ENCODE assay signal across 22 cellular contexts in genomic region chr17:20968913-20969616, GRCh38.
"Had no signal": no experiment of that assay in that cellular context is flagged by ENCODE, and none has a peak within 500 bp of the region (broad histone marks: within the 10 kb centered on the region; RNA-seq: fewer than 3 reads in every experiment).

No MANE protein-coding gene starts in this region.

- DNase-seq: activated CD4-positive, alpha-beta T cell treated with anti-CD3 and anti-CD28 coated beads, Interleukin-2, amount 10 ng/mL, durations not matched to agents 24 days and 14 days; activated CD8-positive, alpha-beta memory T cell treated with anti-CD3 and anti-CD28 coated beads, Interleukin-2, amount 50 U/mL, for 48 hours; activated CD8-positive, alpha-beta T cell treated with anti-CD3 and anti-CD28 coated beads, Interleukin-2, amount 10 ng/mL, durations not matched to agents 7 days and 5 days; activated gamma-delta T cell; activated naive CD8-positive, alpha-beta T cell treated with anti-CD3 and anti-CD28 coated beads for 36 hours; activated T-cell treated with anti-CD3 and anti-CD28 coated beads, Interleukin-2, amount 50 U/mL, for 72 hours; amygdala; body of pancreas; cortex of kidney; effector memory CD4-positive, alpha-beta T cell; foreskin keratinocyte; heart right ventricle; islet precursor cell; nucleus accumbens; stimulated activated CD4-positive, alpha-beta T cell treated with anti-CD3 and anti-CD28 coated beads, Interleukin-2, amount 100 ng/mL, for 48 hours; stimulated activated naive CD4-positive, alpha-beta T cell; SW 1271; trophoblast cell had no signal

- H3K27ac Mint-ChIP-seq: activated CD4-positive, alpha-beta T cell treated with anti-CD3 and anti-CD28 coated beads, Interleukin-2, amount 10 ng/mL, durations not matched to agents 24 days and 14 days; activated CD8-positive, alpha-beta T cell treated with anti-CD3 and anti-CD28 coated beads, Interleukin-2, amount 10 ng/mL, durations not matched to agents 7 days and 5 days; activated naive CD8-positive, alpha-beta T cell treated with anti-CD3 and anti-CD28 coated beads for 36 hours; activated T-cell treated with anti-CD3 and anti-CD28 coated beads, Interleukin-2, amount 50 U/mL, for 72 hours; natural killer cell treated with Interleukin-12 subunit alpha and Interleukin-12 subunit beta and Interleukin-15 and Interleukin-18, amount 100 ng/mL, for 72 hours; WTC11 had no signal

- H3K36me3 Mint-ChIP-seq: activated naive CD8-positive, alpha-beta T cell treated with anti-CD3 and anti-CD28 coated beads for 36 hours; natural killer cell treated with Interleukin-12 subunit alpha and Interleukin-12 subunit beta and Interleukin-15 and Interleukin-18, amount 100 ng/mL, for 72 hours; WTC11 had no signal

- H3K4me3 ChIP-seq: body of pancreas, heart right ventricle had no signal

- H3K4me1 ChIP-seq: foreskin keratinocyte, heart right ventricle had no signal

- H3K4me3 Mint-ChIP-seq: activated CD4-positive, alpha-beta T cell treated with anti-CD3 and anti-CD28 coated beads, Interleukin-2, amount 10 ng/mL, durations not matched to agents 24 days and 14 days; activated CD8-positive, alpha-beta T cell treated with anti-CD3 and anti-CD28 coated beads, Interleukin-2, amount 10 ng/mL, durations not matched to agents 7 days and 5 days; activated naive CD8-positive, alpha-beta T cell treated with anti-CD3 and anti-CD28 coated beads for 36 hours; activated T-cell treated with anti-CD3 and anti-CD28 coated beads, Interleukin-2, amount 50 U/mL, for 72 hours; central memory CD8-positive, alpha-beta T cell; natural killer cell treated with Interleukin-12 subunit alpha and Interleukin-12 subunit beta and Interleukin-15 and Interleukin-18, amount 100 ng/mL, for 72 hours; WTC11 had no signal

- H3K9me3 ChIP-seq: body of pancreas, heart right ventricle had no signal

- H3K27ac ChIP-seq: body of pancreas, foreskin keratinocyte, heart right ventricle had no signal

- H3K9me3 Mint-ChIP-seq: activated CD4-positive, alpha-beta T cell treated with anti-CD3 and anti-CD28 coated beads, Interleukin-2, amount 10 ng/mL, durations not matched to agents 24 days and 14 days; activated naive CD8-positive, alpha-beta T cell treated with anti-CD3 and anti-CD28 coated beads for 36 hours; activated T-cell treated with anti-CD3 and anti-CD28 coated beads, Interleukin-2, amount 50 U/mL, for 72 hours; central memory CD8-positive, alpha-beta T cell; natural killer cell treated with Interleukin-12 subunit alpha and Interleukin-12 subunit beta and Interleukin-15 and Interleukin-18, amount 100 ng/mL, for 72 hours; WTC11 had no signal

- ATAC-seq: activated CD8-positive, alpha-beta T cell treated with anti-CD3 and anti-CD28 coated beads, Interleukin-2, amount 10 ng/mL, durations not matched to agents 7 days and 5 days; activated T-cell treated with anti-CD3 and anti-CD28 coated beads, Interleukin-2, amount 50 U/mL, for 72 hours; body of pancreas; foreskin keratinocyte; heart right ventricle; left lobe of liver had no signal

- H3K4me1 Mint-ChIP-seq: central memory CD8-positive, alpha-beta T cell had no signal

- H3K27me3 ChIP-seq: body of pancreas, foreskin keratinocyte, heart right ventricle had no signal

- H3K36me3 ChIP-seq: heart right ventricle had no signal
